In the genomic region with DNA sequence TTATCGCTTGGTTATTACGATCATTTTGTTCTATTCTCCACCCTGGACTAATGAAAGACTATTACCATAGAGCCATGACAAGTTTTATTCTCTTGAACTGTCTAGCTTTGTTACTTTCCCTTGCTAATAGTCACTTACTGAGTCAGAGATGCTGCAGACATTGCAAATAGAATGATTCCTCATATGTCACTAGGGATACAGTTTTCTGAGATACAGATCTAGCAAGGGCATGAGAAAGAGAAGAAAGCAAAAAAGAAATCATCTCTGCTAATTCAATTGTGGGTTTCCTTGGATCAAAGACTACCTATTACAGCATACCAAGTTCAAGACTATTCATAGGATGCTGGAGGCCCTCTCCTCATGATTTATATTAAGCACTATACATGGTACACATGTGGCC, we compare ENCODE assay signal across 18 cellular contexts.
"Had no signal": no experiment of that assay in that cellular context is flagged by ENCODE, and none has a peak within 500 bp of the region (broad histone marks: within the 10 kb centered on the region; RNA-seq: fewer than 3 reads in every experiment).

No MANE protein-coding gene starts in this region.

- H3K36me3 ChIP-seq: cardiac muscle cell, colonic mucosa, prostate gland, upper lobe of right lung had no signal

- H3K27ac ChIP-seq: cardiac muscle cell, colonic mucosa, prostate gland, testis, upper lobe of right lung, VCaP had no signal

- H3K27me3 ChIP-seq: cardiac muscle cell, colonic mucosa, testis, upper lobe of right lung had no signal

- H3K4me3 ChIP-seq: cardiac muscle cell, colonic mucosa, prostate gland, testis, upper lobe of right lung had no signal

- DNase-seq: activated CD4-positive, alpha-beta memory T cell treated with anti-CD3 and anti-CD28 coated beads for 36 hours; activated gamma-delta T cell; activated naive CD8-positive, alpha-beta T cell treated with anti-CD3 and anti-CD28 coated beads for 36 hours; activated T-cell treated with anti-CD3 and anti-CD28 coated beads, Interleukin-2, amount 50 U/mL, for 4 hours; anterior cingulate cortex; colonic mucosa; glutamatergic neuron; occipital lobe; stimulated activated CD4-positive, alpha-beta T cell treated with anti-CD3 and anti-CD28 coated beads, Interleukin-2, amount 100 ng/mL, for 48 hours; stimulated activated naive CD4-positive, alpha-beta T cell treated with Interleukin-2 at 50 U/mL for 16 hours; SW 1271; testis; upper lobe of right lung had no signal

- ATAC-seq: activated T-cell treated with anti-CD3 and anti-CD28 coated beads, Interleukin-2, amount 50 U/mL, for 4 hours; natural killer cell treated with Interleukin-12 subunit alpha and Interleukin-12 subunit beta and Interleukin-15 and Interleukin-18, amount 100 ng/mL, for 72 hours; sciatic nerve; upper lobe of right lung had no signal

- H3K9me3 ChIP-seq: colonic mucosa, prostate gland, testis, upper lobe of right lung had no signal

- H3K4me1 ChIP-seq: colonic mucosa, prostate gland, testis, upper lobe of right lung had no signal
